Comparison of ENCODE assay signal across 8 cellular contexts in the genomic region with DNA sequence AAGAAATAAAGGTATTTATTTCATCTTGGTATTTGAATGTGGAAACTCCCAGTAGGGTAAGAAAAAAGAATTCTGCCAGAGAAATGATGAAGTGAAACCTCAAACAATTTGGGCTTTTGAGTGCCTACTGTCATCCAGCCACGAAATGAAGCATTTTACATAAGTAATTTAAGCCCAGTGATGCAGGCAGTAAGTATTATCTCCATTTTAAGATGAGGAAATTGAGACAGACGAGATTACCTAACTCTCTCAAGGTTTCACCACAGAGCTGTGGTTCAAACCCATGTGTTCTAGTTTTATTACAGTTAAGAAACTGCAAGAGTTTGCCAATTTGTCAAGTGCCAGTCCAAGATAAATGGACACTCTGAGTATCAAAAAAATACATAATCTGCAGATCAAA. TPM values are rescaled to one million over a fixed set of nuclear protein-coding genes. Genes with fewer than 3 reads are reported as not detected.
DNase-seq lines count a peak whose midpoint lies in the region; ATAC-seq and TF ChIP-seq lines count a peak whose summit lies in the region.
"Not testable (repeated sequence)": the region's sequence is repeated elsewhere in the genome, so short reads cannot be mapped to it uniquely, and the experiment has no call there.

No MANE protein-coding gene starts in this region.

- not testable (repeated sequence) for H3K4me1 ChIP-seq in upper lobe of right lung

- not testable (repeated sequence) for TF ChIP-seq CTCF in activated B cell treated with CpG ODN at 0.5 μM for 24 hours (IDR thresholded peaks at IDR 0.05); upper lobe of right lung (IDR thresholded peaks at IDR 0.05)

- H3K4me1 Mint-ChIP-seq in activated B cell treated with CpG ODN at 0.5 μM for 24 hours, naive B cell: not testable (repeated sequence)

- intact Hi-C loops in activated B cell treated with CpG ODN at 0.5 μM for 24 hours (cut with micrococcal nuclease); left cardiac atrium (cut with DNase I); sciatic nerve (cut with DNase I); upper lobe of right lung (cut with DNase I): not testable (repeated sequence)

- H3K36me3 ChIP-seq in upper lobe of right lung = not testable (repeated sequence)

- POLR2A ChIA-PET in activated B cell treated with CpG ODN at 0.5 μM for 24 hours (lab: Charles Lee) = not testable (repeated sequence)

- H3K4me3 Mint-ChIP-seq in activated B cell treated with CpG ODN at 0.5 μM for 24 hours, naive B cell: not testable (repeated sequence)

- not testable (repeated sequence) for H3K27me3 ChIP-seq in upper lobe of right lung

- not testable (repeated sequence) for H3K27ac Mint-ChIP-seq in activated B cell treated with CpG ODN at 0.5 μM for 24 hours; activated naive CD4-positive, alpha-beta T cell treated with anti-CD3 and anti-CD28 coated beads, Interleukin-2, amount 50 U/mL, for 72 hours; naive B cell

- H3K36me3 Mint-ChIP-seq in activated B cell treated with CpG ODN at 0.5 μM for 24 hours (ENCODE audit: low read depth); activated naive CD4-positive, alpha-beta T cell treated with anti-CD3 and anti-CD28 coated beads, Interleukin-2, amount 50 U/mL, for 72 hours; naive B cell: not testable (repeated sequence)

- not testable (repeated sequence) for H3K9me3 Mint-ChIP-seq in activated B cell treated with CpG ODN at 0.5 μM for 24 hours; activated naive CD4-positive, alpha-beta T cell treated with anti-CD3 and anti-CD28 coated beads, Interleukin-2, amount 50 U/mL, for 72 hours; naive B cell

- not testable (repeated sequence) for H3K27me3 Mint-ChIP-seq in activated B cell treated with CpG ODN at 0.5 μM for 24 hours, naive B cell

- not testable (repeated sequence) for H3K4me3 ChIP-seq in upper lobe of right lung

- ATAC-seq in GM18868 (IDR thresholded peaks at IDR 0.05; ENCODE audit: unreplicated experiment) = peak; percentile 76
- peak; percentile 37 for ATAC-seq in HG03565 (IDR thresholded peaks at IDR 0.05; ENCODE audit: unreplicated experiment)
- peak; percentile 96 for ATAC-seq in activated B cell treated with CpG ODN at 0.5 μM for 24 hours (ENCODE audit: low read depth)
- ATAC-seq in activated naive CD4-positive, alpha-beta T cell treated with anti-CD3 and anti-CD28 coated beads, Interleukin-2, amount 50 U/mL, for 72 hours = peak; percentile 30 to 62
- peak; percentile 19 to 72 for ATAC-seq in left cardiac atrium
- peak; percentile 97 to 99 for ATAC-seq in naive B cell (ENCODE audit: low read depth in 2 of 2)
- ATAC-seq in sciatic nerve = peak; percentile 73
- peak; percentile 87 for ATAC-seq in upper lobe of right lung

- not testable (repeated sequence) for H3K9me3 ChIP-seq in upper lobe of right lung

- DNase-seq in activated B cell treated with CpG ODN at 0.5 μM for 24 hours; activated naive CD4-positive, alpha-beta T cell treated with anti-CD3 and anti-CD28 coated beads, Interleukin-2, amount 50 U/mL, for 72 hours (ENCODE audit: low spot score in 2 of 2); left cardiac atrium; naive B cell; sciatic nerve (ENCODE audit: low spot score); upper lobe of right lung: not testable (repeated sequence)

- CTCF ChIA-PET in activated B cell treated with CpG ODN at 0.5 μM for 24 hours (lab: Charles Lee) = not testable (repeated sequence)

- H3K27ac ChIP-seq in upper lobe of right lung = not testable (repeated sequence)

RNA-seq across cellular contexts. Expression of a gene that starts 13.2 kb away (rescaled TPM):
- total RNA-seq in activated B cell treated with CpG ODN at 0.5 μM for 24 hours = 35.7 and 43.3 TPM in 2 replicates
- total RNA-seq in activated naive CD4-positive, alpha-beta T cell treated with anti-CD3 and anti-CD28 coated beads, Interleukin-2, amount 50 U/mL, for 72 hours = 10 to 100 TPM; 15.9 to 21.0 TPM
- total RNA-seq in left cardiac atrium = 10 to 100 TPM in 1 of 2 donors, 1 to 10 TPM in 1; 9.8 to 19.1 TPM
- 10 to 100 TPM; 13.2 to 27.8 (median 23.2) TPM for polyA plus RNA-seq in naive B cell (ENCODE audit: low read depth in 6 of 6)
- 16.6 TPM for total RNA-seq in sciatic nerve
- total RNA-seq in upper lobe of right lung = 31.0 TPM

RNA-seq across cellular contexts. Expression of a gene that starts 53.4 kb away (rescaled TPM):
- total RNA-seq in activated B cell treated with CpG ODN at 0.5 μM for 24 hours (10.0 and 12.3 TPM in 2 replicates), left cardiac atrium (1 to 10 TPM; 1.5 to 2.4 TPM), sciatic nerve (4.3 TPM), upper lobe of right lung (1.9 TPM)
- total RNA-seq in activated naive CD4-positive, alpha-beta T cell treated with anti-CD3 and anti-CD28 coated beads, Interleukin-2, amount 50 U/mL, for 72 hours = 1 to 10 TPM; 2.3 to 3.6 TPM
- 1 to 10 TPM in 3 of 6 donors, under 1 TPM in 3; 0.51 to 2.6 (median 0.95) TPM for polyA plus RNA-seq in naive B cell (ENCODE audit: low read depth in 6 of 6)

Comparison
In these comparisons a context has a peak if more than half of its experiments do, and no peak if none do; other contexts are left out.
1. ATAC-seq: peak in every context shown above with its lines; median percentile 98 in naive B cell; 96 in activated B cell treated with CpG ODN at 0.5 μM for 24 hours; 87 in upper lobe of right lung; 76 in GM18868; 73 in sciatic nerve; 46 in activated naive CD4-positive, alpha-beta T cell treated with anti-CD3 and anti-CD28 coated beads, Interleukin-2, amount 50 U/mL, for 72 hours; 46 in left cardiac atrium; 37 in HG03565.